18 cellular contexts compared by ENCODE assay signal in genomic region chr3:156341324-156341723, GRCh38.
"Had no signal": no experiment of that assay in that cellular context is flagged by ENCODE, and none has a peak within 500 bp of the region (broad histone marks: within the 10 kb centered on the region; RNA-seq: fewer than 3 reads in every experiment).

No MANE protein-coding gene starts in this region.

- H3K9me3 Mint-ChIP-seq: dendritic cell treated with granulocyte-macrophage colony-stimulating factor and Interleukin-4, amounts not matched to agents 40 ng/mL and 50 ng/mL, for 4 days; effector memory CD8-positive, alpha-beta T cell; naive B cell; nephron had no signal

- DNase-seq: effector memory CD8-positive, alpha-beta T cell; gastrocnemius medialis; glutamatergic neuron; left lung; lower lobe of right lung; mesenchymal stem cell; spleen; stimulated activated CD4-positive, alpha-beta T cell treated with anti-CD3 and anti-CD28 coated beads, Interleukin-15, amount 100 ng/mL, for 24 hours; stimulated activated CD4-positive, alpha-beta T cell treated with anti-CD3 and anti-CD28 coated beads, Interleukin-1b, Interleukin-23, amount 100 ng/mL, for 48 hours; stimulated activated CD4-positive, alpha-beta T cell treated with anti-CD3 and anti-CD28 coated beads, Interleukin-4, amount 100 ng/mL, for 24 hours; stimulated activated naive CD4-positive, alpha-beta T cell; thyroid gland; upper lobe of left lung; uterus had no signal

- H3K4me1 Mint-ChIP-seq: nephron had no signal

- ATAC-seq: effector memory CD8-positive, alpha-beta T cell; gastrocnemius medialis; left lung; lower lobe of right lung; sciatic nerve had no signal

- H3K4me3 Mint-ChIP-seq: dendritic cell treated with granulocyte-macrophage colony-stimulating factor and Interleukin-4, amounts not matched to agents 40 ng/mL and 50 ng/mL, for 4 days; effector memory CD8-positive, alpha-beta T cell; naive B cell; nephron had no signal

- H3K27ac Mint-ChIP-seq: dendritic cell treated with granulocyte-macrophage colony-stimulating factor and Interleukin-4, amounts not matched to agents 40 ng/mL and 50 ng/mL, for 4 days; effector memory CD8-positive, alpha-beta T cell; nephron had no signal
